9 cellular contexts compared by ENCODE assay signal in genomic region chr3:195774917-195775316, GRCh38. TPM values are rescaled to one million over a fixed set of nuclear protein-coding genes. Genes with fewer than 3 reads are reported as not detected.
A peak's percentile ranks its signal among the peaks of the same experiment; 100 is the strongest.
DNase-seq lines count a peak whose midpoint lies in the region; ATAC-seq and TF ChIP-seq lines count a peak whose summit lies in the region.
"Had no signal": no experiment of that assay in that cellular context is flagged by ENCODE, and none has a peak within 500 bp of the region (broad histone marks: within the 10 kb centered on the region; RNA-seq: fewer than 3 reads in every experiment).

No MANE protein-coding gene starts in this region.

- H3K9me3 ChIP-seq in SJCRH30 (replicated peaks) (no peaks in the 10 kb centered on the region), sigmoid colon (peaks cover 0 to 4% (median 0%) of the 10 kb centered on the region in 4 donors)
- H3K9me3 ChIP-seq in CD8-positive, alpha-beta T cell (ENCODE audit: low read length): no peaks in the 10 kb centered on the region
- H3K9me3 ChIP-seq: thoracic aorta had no signal

- H3K36me3 ChIP-seq in SJCRH30 (no peaks in the 10 kb centered on the region), sigmoid colon (no peaks in the 10 kb centered on the region)
- H3K36me3 ChIP-seq in CD8-positive, alpha-beta T cell (ENCODE audit: insufficient read depth, low read length): no peaks in the 10 kb centered on the region
- H3K36me3 ChIP-seq: thoracic aorta had no signal

- TF ChIP-seq POLR2A in sigmoid colon (IDR thresholded peaks at IDR 0.05): no peak

- peaks cover 7% of the 10 kb centered on the region for H3K9me3 Mint-ChIP-seq in CD8-positive, alpha-beta T cell
- peaks cover 21% of the 10 kb centered on the region for H3K9me3 Mint-ChIP-seq in activated naive CD4-positive, alpha-beta T cell treated with anti-CD3 and anti-CD28 coated beads, Interleukin-2, amount 10 ng/mL, durations not matched to agents 7 days and 5 days

- H3K27ac ChIP-seq in SJCRH30 (no peak overlapping the region), sigmoid colon (no peak overlapping the region)
- no peak overlapping the region for H3K27ac ChIP-seq in CD8-positive, alpha-beta T cell (ENCODE audit: low read depth, low read length)
- H3K27ac ChIP-seq: thoracic aorta had no signal

- H3K4me3 Mint-ChIP-seq in CD8-positive, alpha-beta T cell: no peak overlapping the region
- H3K4me3 Mint-ChIP-seq in activated naive CD4-positive, alpha-beta T cell treated with anti-CD3 and anti-CD28 coated beads, Interleukin-2, amount 10 ng/mL, durations not matched to agents 7 days and 5 days: no peak overlapping the region

- TF ChIP-seq EP300 in sigmoid colon (IDR thresholded peaks at IDR 0.05): no peak

- 51 to 60% methylated on average over 13 of the region's 13 CpGs for WGBS in sigmoid colon, 2 donors

- POLR2A ChIA-PET in CD8-positive, alpha-beta T cell (lab: Charles Lee): no interaction called here

- H3K4me1 Mint-ChIP-seq in CD8-positive, alpha-beta T cell (ENCODE audit: low read depth): peaks cover 7% of the 10 kb centered on the region
- peaks cover 15% of the 10 kb centered on the region for H3K4me1 Mint-ChIP-seq in activated naive CD4-positive, alpha-beta T cell treated with anti-CD3 and anti-CD28 coated beads, Interleukin-2, amount 10 ng/mL, durations not matched to agents 7 days and 5 days

- peak in 3 of 4 experiments; percentile 40 to 67 (median 58) for TF ChIP-seq CTCF in sigmoid colon (IDR thresholded peaks at IDR 0.05)
- no peak for TF ChIP-seq CTCF in CD8-positive, alpha-beta T cell (IDR thresholded peaks at IDR 0.05)

- CTCF ChIA-PET in CD8-positive, alpha-beta T cell (lab: Charles Lee): no interaction called here
- CTCF ChIA-PET in activated naive CD4-positive, alpha-beta T cell treated with anti-CD3 and anti-CD28 coated beads, Interleukin-2, amount 10 ng/mL, durations not matched to agents 7 days and 5 days (lab: Charles Lee): interaction anchor here (0.7 kb wide), 2 partner anchors 69 to 600 kb away, joined by 3 read pairs; no protein-coding TSS in a partner anchor

- no peak overlapping the region for H3K4me3 ChIP-seq in SJCRH30
- H3K4me3 ChIP-seq in sigmoid colon: no peak overlapping the region
- no peak overlapping the region for H3K4me3 ChIP-seq in CD8-positive, alpha-beta T cell (ENCODE audit: low read depth, low read length)
- H3K4me3 ChIP-seq: thoracic aorta had no signal

- H3K27me3 Mint-ChIP-seq in CD8-positive, alpha-beta T cell (ENCODE audit: low read depth): no peaks in the 10 kb centered on the region
- peaks cover 10% of the 10 kb centered on the region for H3K27me3 Mint-ChIP-seq in activated naive CD4-positive, alpha-beta T cell treated with anti-CD3 and anti-CD28 coated beads, Interleukin-2, amount 10 ng/mL, durations not matched to agents 7 days and 5 days

- H3K27me3 ChIP-seq in SJCRH30 (no peaks in the 10 kb centered on the region), sigmoid colon (no peaks in the 10 kb centered on the region)
- H3K27me3 ChIP-seq in CD8-positive, alpha-beta T cell (ENCODE audit: insufficient read depth, low read length): no peaks in the 10 kb centered on the region

- H3K4me1 ChIP-seq in SJCRH30 (no peaks in the 10 kb centered on the region), sigmoid colon (no peaks in the 10 kb centered on the region)
- no peaks in the 10 kb centered on the region for H3K4me1 ChIP-seq in CD8-positive, alpha-beta T cell (ENCODE audit: insufficient read depth, low read length)

- no peak overlapping the region for H3K27ac Mint-ChIP-seq in CD8-positive, alpha-beta T cell
- no peak overlapping the region for H3K27ac Mint-ChIP-seq in activated naive CD4-positive, alpha-beta T cell treated with anti-CD3 and anti-CD28 coated beads, Interleukin-2, amount 10 ng/mL, durations not matched to agents 7 days and 5 days

- no peaks in the 10 kb centered on the region for H3K36me3 Mint-ChIP-seq in CD8-positive, alpha-beta T cell
- H3K36me3 Mint-ChIP-seq in activated naive CD4-positive, alpha-beta T cell treated with anti-CD3 and anti-CD28 coated beads, Interleukin-2, amount 10 ng/mL, durations not matched to agents 7 days and 5 days: peaks cover 14% of the 10 kb centered on the region

- DNase-seq in COLO668 (lab: John Stamatoyannopoulos, UW; ENCODE audit: unreplicated experiment): peak; percentile 52
- peak; percentile 40 for DNase-seq in HCEC 1CT
- DNase-seq in SJCRH30: peak; percentile 35 to 50
- DNase-seq in globus pallidus (ENCODE audit: low spot score): peak; percentile 7
- peak; percentile 76 for DNase-seq in sigmoid colon
- DNase-seq in CD8-positive, alpha-beta T cell: no peak
- DNase-seq in activated naive CD4-positive, alpha-beta T cell treated with anti-CD3 and anti-CD28 coated beads, Interleukin-2, amount 10 ng/mL, durations not matched to agents 7 days and 5 days: no peak

- no peak for ATAC-seq in CD8-positive, alpha-beta T cell
- no peak for ATAC-seq in HG03565 (IDR thresholded peaks at IDR 0.05; ENCODE audit: unreplicated experiment)

- intact Hi-C loops in sigmoid colon (cut with DNase I): no loop called here
- intact Hi-C loops in CD8-positive, alpha-beta T cell (cut with DNase I, micrococcal nuclease): no loop called here

RNA-seq across cellular contexts. Expression of gene MUC4, which starts 36.8 kb away (rescaled TPM):
- total RNA-seq in SJCRH30 (2014; rRNA removed; shearing (Covaris generic)): 1.1 and 1.5 TPM in 2 replicates
- 1 to 10 TPM in 1 of 4 donors, under 1 TPM in 2, not detected in 1; under 0.01 to 6.4 (median 0.36) TPM for total RNA-seq in sigmoid colon
- 100 to 1,000 TPM in 1 of 3 donors, 1 to 10 TPM in 2; 8.4 to 195 (median 8.8) TPM for polyA plus RNA-seq in sigmoid colon
- not detected for total RNA-seq in CD8-positive, alpha-beta T cell
- total RNA-seq: thoracic aorta had no signal

RNA-seq across cellular contexts. Expression of gene MUC20, which starts 54.1 kb away (rescaled TPM):
- not detected in 2 replicates for total RNA-seq in SJCRH30 (2014; rRNA removed; shearing (Covaris generic))
- total RNA-seq in sigmoid colon: 10 to 100 TPM in 2 of 4 donors, 1 to 10 TPM in 2; 2.9 to 20.8 (median 7.1) TPM
- polyA plus RNA-seq in sigmoid colon: 10 to 100 TPM in 2 of 3 donors, 1 to 10 TPM in 1; 7.8 to 48.7 (median 13.9) TPM
- total RNA-seq in CD8-positive, alpha-beta T cell: 1 to 10 TPM; 1.6 to 1.7 TPM

Comparison
In these comparisons a context has a peak if more than half of its experiments do, and no peak if none do; other contexts are left out.
1. DNase-seq: peak in COLO668 (single experiment), HCEC 1CT (single experiment), SJCRH30 (2 of 2), globus pallidus (single experiment) and sigmoid colon (single experiment); none in CD8-positive, alpha-beta T cell (0 of 7) and activated naive CD4-positive, alpha-beta T cell treated with anti-CD3 and anti-CD28 coated beads, Interleukin-2, amount 10 ng/mL, durations not matched to agents 7 days and 5 days (single experiment).